Comparison of ENCODE assay signal across 18 cellular contexts in the genomic region with DNA sequence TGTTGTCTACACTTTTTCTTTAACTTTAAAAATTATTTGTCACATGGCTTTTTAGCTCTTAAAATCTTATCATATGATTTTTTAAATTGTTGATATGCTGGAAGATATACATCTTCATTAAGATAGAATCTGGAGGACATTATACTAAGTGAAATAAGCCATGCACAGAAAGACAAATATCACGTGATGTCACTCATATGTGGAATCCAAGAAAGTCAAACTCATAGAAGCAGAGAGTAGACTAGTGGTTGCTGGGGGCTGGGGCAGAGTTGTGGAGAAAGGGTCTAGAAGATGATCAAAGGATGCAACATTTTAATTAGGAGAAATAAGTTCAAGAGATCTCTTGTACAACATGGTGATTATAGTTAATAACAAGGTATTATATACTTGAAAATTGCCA.
A peak's percentile ranks its signal among the peaks of the same experiment; 100 is the strongest.
DNase-seq lines count a peak whose midpoint lies in the region; FAIRE-seq and TF ChIP-seq lines count a peak whose summit lies in the region.
"Had no signal": no experiment of that assay in that cellular context is flagged by ENCODE, and none has a peak within 500 bp of the region (broad histone marks: within the 10 kb centered on the region; RNA-seq: fewer than 3 reads in every experiment).

No MANE protein-coding gene starts in this region.

- H3K27ac ChIP-seq in endodermal cell (ENCODE audit: low read depth, low read length) (no peak overlapping the region), brain microvascular endothelial cell (no peak overlapping the region), caudate nucleus (ENCODE audit: low read depth, low read length) (no peak overlapping the region)

- WGBS in endodermal cell (ENCODE audit: insufficient coverage in 1 of 2, insufficient read length in 1 of 2), 2 experiments = 100% methylated on average over 1 of the region's 1 CpG; no CpG with 5 or more reads in 1 of the 2 experiments

- no peaks in the 10 kb centered on the region for H3K4me1 ChIP-seq in endodermal cell (ENCODE audit: control insufficient read depth, insufficient read depth, low read length)
- H3K4me1 ChIP-seq: HAP-1 had no signal

- H3K36me3 Mint-ChIP-seq in endodermal cell (ENCODE audit: low read depth) = no peaks in the 10 kb centered on the region

- in situ Hi-C loops in brain microvascular endothelial cell (cut with HindIII; ENCODE audit: low pct_ligation_motif_present, low sequenced_read_pairs) = no loop called here

- peak; percentile 55 for FAIRE-seq in RCC 7860 (lab: Jason Lieb, UNC)
- FAIRE-seq: GM12892, H1 had no signal

- peak overlapping the region; percentile 14 for H3K27ac Mint-ChIP-seq in endodermal cell
- H3K27ac Mint-ChIP-seq: B cell; CD4-positive, alpha-beta T cell had no signal

- H3K9me3 Mint-ChIP-seq in endodermal cell = no peaks in the 10 kb centered on the region

- H3K27me3 Mint-ChIP-seq in endodermal cell (ENCODE audit: insufficient read depth) = no peaks in the 10 kb centered on the region
- H3K27me3 Mint-ChIP-seq: B cell had no signal

- no peak overlapping the region for H3K4me3 Mint-ChIP-seq in endodermal cell
- H3K4me3 Mint-ChIP-seq: B cell; CD4-positive, alpha-beta T cell had no signal

- no peaks in the 10 kb centered on the region for H3K9me3 ChIP-seq in endodermal cell (ENCODE audit: control insufficient read depth, low read length)
- H3K9me3 ChIP-seq: HAP-1 had no signal

- TF ChIP-seq CTCF in endodermal cell (conservative IDR thresholded peaks at IDR 0.05) (no peak), brain microvascular endothelial cell (IDR thresholded peaks at IDR 0.05; ENCODE audit: low read depth, low read length, missing control alignments) (no peak)

- no peak overlapping the region for H3K9ac ChIP-seq in endodermal cell (ENCODE audit: extremely low read depth, low read length, poor library complexity, severe bottlenecking)

- no peaks in the 10 kb centered on the region for H3K4me1 Mint-ChIP-seq in endodermal cell
- H3K4me1 Mint-ChIP-seq: B cell had no signal

- H3K27me3 ChIP-seq in endodermal cell (ENCODE audit: control insufficient read depth, insufficient read depth, low read length, poor library complexity, severe bottlenecking) (no peaks in the 10 kb centered on the region), brain microvascular endothelial cell (replicated peaks) (no peaks in the 10 kb centered on the region)

- H3K4me3 ChIP-seq in endodermal cell (ENCODE audit: low read length) = no peak overlapping the region
- no peak overlapping the region for H3K4me3 ChIP-seq in brain microvascular endothelial cell (ENCODE audit: low read depth, low read length)
- H3K4me3 ChIP-seq: HAP-1 had no signal

- H3K36me3 ChIP-seq in endodermal cell (ENCODE audit: control insufficient read depth, insufficient read depth, low read length) (no peaks in the 10 kb centered on the region), brain microvascular endothelial cell (replicated peaks) (no peaks in the 10 kb centered on the region)
- H3K36me3 ChIP-seq: HAP-1 had no signal

- peak; percentile 8 for DNase-seq in DMS53 (lab: John Stamatoyannopoulos, UW)
- no peak for DNase-seq in DMS53 treated with DMSO at 0.1 percent for 48 hours (lab: John Stamatoyannopoulos, UW; ENCODE audit: unreplicated experiment)
- no peak for DNase-seq in RCC 7860 (ENCODE audit: low spot score)
- DNase-seq in endodermal cell = no peak
- DNase-seq in brain microvascular endothelial cell = no peak
- DNase-seq in NCI-H2227 (lab: John Stamatoyannopoulos, UW; ENCODE audit: unreplicated experiment) = no peak
- no peak for DNase-seq in caudate nucleus (lab: John Stamatoyannopoulos, UW)
- DNase-seq: 8988T; C1 segment of cervical spinal cord; Calu3; CD4-positive, alpha-beta T cell; DMS 273 treated with DMSO at 0.1 percent for 48 hours; DMS79 treated with DMSO at 0.1 percent for 48 hours; EL had no signal
